Comparison of ENCODE assay signal across 27 cellular contexts in the genomic region with DNA sequence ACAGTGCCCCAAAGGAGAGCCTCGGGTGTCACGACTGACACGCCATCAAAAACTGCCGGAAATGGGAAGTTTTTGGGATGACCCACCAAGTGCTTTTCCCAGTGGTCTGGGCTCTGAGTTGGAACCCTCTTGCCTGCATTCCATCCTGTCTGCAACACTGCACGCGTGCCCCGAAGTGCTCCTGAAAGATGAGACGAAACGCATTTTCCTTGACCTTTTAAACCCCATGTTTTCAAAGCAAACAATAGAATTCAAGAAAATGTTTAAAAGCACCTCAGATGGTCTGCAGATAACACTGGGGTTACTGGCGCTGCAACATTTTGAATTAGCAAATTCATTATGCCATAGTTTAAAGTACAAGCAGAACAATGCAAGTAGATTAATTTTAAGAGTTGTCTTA.
"Had no signal": no experiment of that assay in that cellular context is flagged by ENCODE, and none has a peak within 500 bp of the region (broad histone marks: within the 10 kb centered on the region; RNA-seq: fewer than 3 reads in every experiment).

No MANE protein-coding gene starts in this region.

- H3K36me3 ChIP-seq: cardiac muscle cell, sigmoid colon, suprapubic skin, tibial artery had no signal

- H3K27me3 ChIP-seq: cardiac muscle cell had no signal

- H3K4me3 Mint-ChIP-seq: activated B cell treated with CpG ODN at 0.5 μM for 24 hours; activated CD8-positive, alpha-beta memory T cell treated with anti-CD3 and anti-CD28 coated beads, Interleukin-2, amount 10 ng/mL, durations not matched to agents 7 days and 5 days; activated CD8-positive, alpha-beta T cell treated with anti-CD3 and anti-CD28 coated beads, Interleukin-2, amount 10 ng/mL, durations not matched to agents 7 days and 5 days; activated T-cell treated with anti-CD3 and anti-CD28 coated beads, Interleukin-2, amount 50 U/mL, for 72 hours; neural crest cell; stimulated activated naive B cell treated with anti-CD40 and anti-IgM and Interleukin-4, amounts not matched to agents 10 μg/mL and 1 μg/mL and 100 μg/mL, for 72 hours; T-cell; T-helper 2 cell treated with Interferon-gamma antibody and Interleukin-4, amounts not matched to agents 5 μg/mL and 100 μg/mL, for 36 hours had no signal

- H3K27ac ChIP-seq: body of pancreas, cardiac muscle cell, sigmoid colon, suprapubic skin, tibial artery had no signal

- H3K36me3 Mint-ChIP-seq: activated CD8-positive, alpha-beta memory T cell treated with anti-CD3 and anti-CD28 coated beads, Interleukin-2, amount 10 ng/mL, durations not matched to agents 7 days and 5 days; stimulated activated naive B cell treated with anti-CD40 and anti-IgM and Interleukin-4, amounts not matched to agents 10 μg/mL and 1 μg/mL and 100 μg/mL, for 72 hours; T-cell had no signal

- H3K4me2 ChIP-seq: smooth muscle cell had no signal

- H3K9me3 Mint-ChIP-seq: activated T-cell treated with anti-CD3 and anti-CD28 coated beads, Interleukin-2, amount 50 U/mL, for 72 hours had no signal

- H3K27me3 Mint-ChIP-seq: stimulated activated naive B cell treated with anti-CD40 and anti-IgM and Interleukin-4, amounts not matched to agents 10 μg/mL and 1 μg/mL and 100 μg/mL, for 72 hours; T-cell had no signal

- H3K9me3 ChIP-seq: body of pancreas, sigmoid colon, suprapubic skin, tibial artery had no signal

- ATAC-seq: activated CD8-positive, alpha-beta memory T cell treated with anti-CD3 and anti-CD28 coated beads, Interleukin-2, amount 10 ng/mL, durations not matched to agents 7 days and 5 days; activated CD8-positive, alpha-beta T cell treated with anti-CD3 and anti-CD28 coated beads, Interleukin-2, amount 10 ng/mL, durations not matched to agents 7 days and 5 days; activated naive CD4-positive, alpha-beta T cell treated with anti-CD3 and anti-CD28 coated beads, Interleukin-2, amount 50 U/mL, for 72 hours; activated T-cell treated with anti-CD3 and anti-CD28 coated beads, Interleukin-2, amount 50 U/mL, for 72 hours; body of pancreas; esophagus mucosa; left colon; naive thymus-derived CD4-positive, alpha-beta T cell; stimulated activated naive B cell treated with anti-CD40 and anti-IgM and Interleukin-4, amounts not matched to agents 10 μg/mL and 1 μg/mL and 100 μg/mL, for 72 hours; T-cell had no signal

- H3K4me1 ChIP-seq: body of pancreas, sigmoid colon, suprapubic skin, tibial artery had no signal

- H3K27ac Mint-ChIP-seq: activated B cell treated with CpG ODN at 0.5 μM for 24 hours; activated CD8-positive, alpha-beta memory T cell treated with anti-CD3 and anti-CD28 coated beads, Interleukin-2, amount 10 ng/mL, durations not matched to agents 7 days and 5 days; activated CD8-positive, alpha-beta T cell treated with anti-CD3 and anti-CD28 coated beads, Interleukin-2, amount 10 ng/mL, durations not matched to agents 7 days and 5 days; activated naive CD4-positive, alpha-beta T cell treated with anti-CD3 and anti-CD28 coated beads, Interleukin-2, amount 50 U/mL, for 72 hours; activated T-cell treated with anti-CD3 and anti-CD28 coated beads, Interleukin-2, amount 50 U/mL, for 72 hours; naive thymus-derived CD4-positive, alpha-beta T cell; stimulated activated naive B cell treated with anti-CD40 and anti-IgM and Interleukin-4, amounts not matched to agents 10 μg/mL and 1 μg/mL and 100 μg/mL, for 72 hours; T-cell; T-helper 2 cell treated with Interferon-gamma antibody and Interleukin-4, amounts not matched to agents 5 μg/mL and 100 μg/mL, for 36 hours had no signal

- H3K4me1 Mint-ChIP-seq: activated B cell treated with CpG ODN at 0.5 μM for 24 hours; activated CD8-positive, alpha-beta memory T cell treated with anti-CD3 and anti-CD28 coated beads, Interleukin-2, amount 10 ng/mL, durations not matched to agents 7 days and 5 days; naive thymus-derived CD4-positive, alpha-beta T cell; stimulated activated naive B cell treated with anti-CD40 and anti-IgM and Interleukin-4, amounts not matched to agents 10 μg/mL and 1 μg/mL and 100 μg/mL, for 72 hours; T-cell had no signal

- H3K4me3 ChIP-seq: body of pancreas, cardiac muscle cell, sigmoid colon, smooth muscle cell, suprapubic skin, tibial artery had no signal

- DNase-seq: activated B cell treated with CpG ODN at 0.5 μM for 24 hours; activated CD4-positive, alpha-beta T cell treated with anti-CD3 and anti-CD28 coated beads, Interleukin-2, amount 50 U/mL, for 1 hour; activated CD8-positive, alpha-beta memory T cell treated with anti-CD3 and anti-CD28 coated beads, Interleukin-2, amount 10 ng/mL, durations not matched to agents 7 days and 5 days; activated CD8-positive, alpha-beta T cell treated with anti-CD3 and anti-CD28 coated beads, Interleukin-2, amount 10 ng/mL, durations not matched to agents 7 days and 5 days; activated naive CD4-positive, alpha-beta T cell; activated T-cell treated with anti-CD3 and anti-CD28 coated beads, Interleukin-2, amount 50 U/mL, for 72 hours; aorta; body of pancreas; cerebellar nuclear complex; cortex of kidney; hippocampal formation; kidney; left colon; midbrain; naive thymus-derived CD4-positive, alpha-beta T cell; sigmoid colon; stimulated activated CD4-positive, alpha-beta T cell treated with anti-CD3 and anti-CD28 coated beads, Interleukin-1b, Interleukin-23, amount 100 ng/mL, for 48 hours; stimulated activated naive B cell treated with anti-CD40 and anti-IgM and Interleukin-4, amounts not matched to agents 10 μg/mL and 1 μg/mL and 100 μg/mL, for 72 hours; T-cell; tibial artery had no signal
